1 cellular context compared by ENCODE assay signal in genomic region chr1:170157820-170158219, GRCh38.
TF ChIP-seq lines count a peak whose summit lies in the region.

No MANE protein-coding gene starts in this region.

TF ChIP-seq in HepG2, 621 proteins besides CTCF, POLR2A, EP300 and RAD21:
- TF ChIP-seq ZNF180 (CRISPR knock-in tag; IDR thresholded peaks at IDR 0.05; ENCODE audit: borderline replicate concordance, low read depth) = no peak
- peak; percentile 96 for TF ChIP-seq ATF7 (IDR thresholded peaks at IDR 0.05)
- TF ChIP-seq ATF7 (CRISPR knock-in tag; IDR thresholded peaks at IDR 0.05) = no peak
- TF ChIP-seq CREB1 (IDR thresholded peaks at IDR 0.05) = peak; percentile 59; the same call in 1 of the 2 replicates
- TF ChIP-seq CREB1 (CRISPR knock-in tag; IDR thresholded peaks at IDR 0.05) = no peak
